1 cellular context compared by ENCODE assay signal in genomic region chr12:6828671-6829531, GRCh38.
TF ChIP-seq lines count a peak whose summit lies in the region.

No MANE protein-coding gene starts in this region.

TF ChIP-seq in HepG2, 621 proteins besides CTCF, POLR2A, EP300 and RAD21 (continued from another document and continues in another):
- TF ChIP-seq JUND (CRISPR knock-in tag; IDR thresholded peaks at IDR 0.05) = no peak
- TF ChIP-seq MEIS2 (CRISPR knock-in tag; IDR thresholded peaks at IDR 0.05) = no peak
- TF ChIP-seq ZNF263 (CRISPR knock-in tag; IDR thresholded peaks at IDR 0.05) = no peak
- TF ChIP-seq ZMYM3 (CRISPR knock-in tag; IDR thresholded peaks at IDR 0.05) = peak; percentile 41; the same call in 1 of the 2 replicates
- no peak for TF ChIP-seq ZNF672 (CRISPR knock-in tag; IDR thresholded peaks at IDR 0.05)
- TF ChIP-seq TBL1XR1 (IDR thresholded peaks at IDR 0.05; ENCODE audit: borderline replicate concordance, low read length, partially characterized antibody) = no peak
- TF ChIP-seq SAP130 (CRISPR knock-in tag; IDR thresholded peaks at IDR 0.05; ENCODE audit: low read depth) = peak; percentile 76
- no peak for TF ChIP-seq FOXO4 (CRISPR knock-in tag; conservative IDR thresholded peaks at IDR 0.05)
- no peak; the same call in 1 of the 2 replicates for TF ChIP-seq GZF1 (CRISPR knock-in tag; IDR thresholded peaks at IDR 0.05)
- TF ChIP-seq SIX1 (CRISPR knock-in tag; IDR thresholded peaks at IDR 0.05; ENCODE audit: borderline replicate concordance) = no peak
- TF ChIP-seq PBX3 (CRISPR knock-in tag; IDR thresholded peaks at IDR 0.05; ENCODE audit: borderline replicate concordance) = no peak
- TF ChIP-seq PATZ1 (CRISPR knock-in tag; IDR thresholded peaks at IDR 0.05) = no peak
- TF ChIP-seq SNAPC2 (CRISPR knock-in tag; IDR thresholded peaks at IDR 0.05) = 0 out of 2 replicates have a peak, but pooled peaks have one; percentile 42
- TF ChIP-seq FOXA1 (IDR thresholded peaks at IDR 0.05) = no peak
- TF ChIP-seq FOXA1 (CRISPR knock-in tag; IDR thresholded peaks at IDR 0.05) = no peak
- TF ChIP-seq SOX6 (IDR thresholded peaks at IDR 0.05) = no peak
- no peak for TF ChIP-seq SOX6 (CRISPR knock-in tag; IDR thresholded peaks at IDR 0.05)
- no peak for TF ChIP-seq CCAR2 (optimal IDR thresholded peaks at IDR 0.05; ENCODE audit: low read depth, low read length)
- TF ChIP-seq NFYC (CRISPR knock-in tag; IDR thresholded peaks at IDR 0.05) = no peak
- no peak for TF ChIP-seq BHLHE40 (IDR thresholded peaks at IDR 0.05; ENCODE audit: low read length)
- TF ChIP-seq ZNF335 (CRISPR knock-in tag; IDR thresholded peaks at IDR 0.05) = peak; percentile 44; the same call in 1 of the 2 replicates
- TF ChIP-seq STAT5B (CRISPR knock-in tag; IDR thresholded peaks at IDR 0.05) = no peak
- no peak for TF ChIP-seq ZNF589 (CRISPR knock-in tag; conservative IDR thresholded peaks at IDR 0.05)
- TF ChIP-seq IKZF5 (CRISPR knock-in tag; IDR thresholded peaks at IDR 0.05) = 0 out of 2 replicates have a peak, but pooled peaks have one; percentile 21
- no peak for TF ChIP-seq HNRNPUL1 (IDR thresholded peaks at IDR 0.05; ENCODE audit: low read depth, low read length)
- TF ChIP-seq POGZ (CRISPR knock-in tag; IDR thresholded peaks at IDR 0.05) = no peak; the same call in 1 of the 2 replicates
- peak; percentile 84 for TF ChIP-seq ZNF670 (CRISPR knock-in tag; IDR thresholded peaks at IDR 0.05; ENCODE audit: borderline replicate concordance)
- peak; percentile 42 for TF ChIP-seq SRSF1 (optimal IDR thresholded peaks at IDR 0.05; ENCODE audit: low read depth, low read length)
- TF ChIP-seq ZNF558 (CRISPR knock-in tag; IDR thresholded peaks at IDR 0.05; ENCODE audit: borderline replicate concordance) = no peak
- TF ChIP-seq CENPBD1 (CRISPR knock-in tag; IDR thresholded peaks at IDR 0.05; ENCODE audit: borderline replicate concordance, low read depth) = no peak
- TF ChIP-seq MIER3 (CRISPR knock-in tag; IDR thresholded peaks at IDR 0.05; ENCODE audit: borderline replicate concordance) = no peak
- TF ChIP-seq LBX2 (CRISPR knock-in tag; IDR thresholded peaks at IDR 0.05; ENCODE audit: borderline replicate concordance) = no peak
- no peak for TF ChIP-seq ZSCAN31 (CRISPR knock-in tag; IDR thresholded peaks at IDR 0.05; ENCODE audit: low read depth)
- no peak; the same call in 1 of the 2 replicates for TF ChIP-seq TFDP2 (CRISPR knock-in tag; IDR thresholded peaks at IDR 0.05)
- TF ChIP-seq SKIL (CRISPR knock-in tag; IDR thresholded peaks at IDR 0.05; ENCODE audit: borderline replicate concordance) = no peak
- TF ChIP-seq CHD4 (IDR thresholded peaks at IDR 0.05; ENCODE audit: borderline replicate concordance, low read length) = no peak
- no peak for TF ChIP-seq KLF6 (CRISPR knock-in tag; IDR thresholded peaks at IDR 0.05)
- TF ChIP-seq KLF12 (CRISPR knock-in tag; IDR thresholded peaks at IDR 0.05; ENCODE audit: borderline replicate concordance) = no peak
- TF ChIP-seq SMARCE1 (IDR thresholded peaks at IDR 0.05; ENCODE audit: borderline replicate concordance) = no peak
- TF ChIP-seq ZKSCAN8 (CRISPR knock-in tag; IDR thresholded peaks at IDR 0.05; ENCODE audit: borderline replicate concordance) = no peak
- no peak for TF ChIP-seq SRSF9 (IDR thresholded peaks at IDR 0.05; ENCODE audit: borderline replicate concordance, insufficient read depth, low read depth, low read length, poor library complexity, severe bottlenecking)
- no peak for TF ChIP-seq DDIT3 (CRISPR knock-in tag; IDR thresholded peaks at IDR 0.05)
- TF ChIP-seq GATAD1 (CRISPR knock-in tag; IDR thresholded peaks at IDR 0.05) = peak; percentile 28; the same call in 1 of the 2 replicates
- no peak for TF ChIP-seq ZNF367 (CRISPR knock-in tag; IDR thresholded peaks at IDR 0.05; ENCODE audit: borderline replicate concordance)
- no peak for TF ChIP-seq ZNF570 (CRISPR knock-in tag; IDR thresholded peaks at IDR 0.05; ENCODE audit: borderline replicate concordance)
- TF ChIP-seq ZNF619 (CRISPR knock-in tag; IDR thresholded peaks at IDR 0.05) = no peak; the same call in 1 of the 2 replicates
- TF ChIP-seq MTERF4 (CRISPR knock-in tag; IDR thresholded peaks at IDR 0.05) = no peak
- no peak for TF ChIP-seq IKZF1 (IDR thresholded peaks at IDR 0.05)
- no peak for TF ChIP-seq ZNF101 (CRISPR knock-in tag; IDR thresholded peaks at IDR 0.05; ENCODE audit: borderline replicate concordance, low read depth)
- no peak for TF ChIP-seq PAF1 (CRISPR knock-in tag; IDR thresholded peaks at IDR 0.05)
- TF ChIP-seq MLLT10 (CRISPR knock-in tag; IDR thresholded peaks at IDR 0.05) = no peak
- TF ChIP-seq ZFYVE20 (CRISPR knock-in tag; IDR thresholded peaks at IDR 0.05; ENCODE audit: borderline replicate concordance, low read depth) = 0 out of 2 replicates have a peak, but pooled peaks have one; percentile 25
- no peak for TF ChIP-seq ZNF557 (CRISPR knock-in tag; IDR thresholded peaks at IDR 0.05)
- TF ChIP-seq RAD51 (IDR thresholded peaks at IDR 0.05; ENCODE audit: borderline replicate concordance) = no peak
- TF ChIP-seq DNMT1 (CRISPR knock-in tag; IDR thresholded peaks at IDR 0.05) = no peak
- no peak for TF ChIP-seq RFX1 (IDR thresholded peaks at IDR 0.05)
- no peak for TF ChIP-seq ZNF607 (CRISPR knock-in tag; IDR thresholded peaks at IDR 0.05; ENCODE audit: borderline replicate concordance)
- no peak for TF ChIP-seq CHD2 (IDR thresholded peaks at IDR 0.05; ENCODE audit: low read depth, low read length)
- no peak for TF ChIP-seq RORA (CRISPR knock-in tag; IDR thresholded peaks at IDR 0.05)
- TF ChIP-seq POGK (CRISPR knock-in tag; conservative IDR thresholded peaks at IDR 0.05) = peak; percentile 69; the same call in 1 of the 2 replicates
- no peak for TF ChIP-seq ZNF512 (CRISPR knock-in tag; IDR thresholded peaks at IDR 0.05)
- no peak for TF ChIP-seq MTA1 (CRISPR knock-in tag; IDR thresholded peaks at IDR 0.05; ENCODE audit: borderline replicate concordance)
